In genomic region chr12:46266869-46267617, GRCh38 we compare ENCODE assay signal across 8 cellular contexts. TPM values are rescaled to one million over a fixed set of nuclear protein-coding genes. Genes with fewer than 3 reads are reported as not detected.
A peak's percentile ranks its signal among the peaks of the same experiment; 100 is the strongest.
DNase-seq lines count a peak whose midpoint lies in the region; ATAC-seq and TF ChIP-seq lines count a peak whose summit lies in the region.

No MANE protein-coding gene starts in this region.

- H3K27me3 ChIP-seq in MM.1S (replicated peaks; ENCODE audit: insufficient read depth, low read length) = no peaks in the 10 kb centered on the region

- DNase-seq in DMS79 treated with DMSO at 0.1 percent for 48 hours (lab: John Stamatoyannopoulos, UW) = peak; percentile 44
- DNase-seq in MM.1S = peak; percentile 70
- peak; percentile 63 for DNase-seq in WTC11 (ENCODE audit: low spot score)
- DNase-seq in central memory CD8-positive, alpha-beta T cell (ENCODE audit: low spot score in 2 of 2) = peak; percentile 61 to 76
- peak; percentile 53 for DNase-seq in kidney glomerular epithelial cell (lab: John Stamatoyannopoulos, UW)
- peak; percentile 66 for DNase-seq in stimulated activated CD4-positive, alpha-beta T cell treated with anti-CD3 and anti-CD28 coated beads, Interleukin-15, amount 100 ng/mL, for 24 hours

- CTCF ChIA-PET in WTC11 (lab: Charles Lee) = interaction anchor here (0.7 kb wide), 1 partner anchor 39 kb away, joined by 3 read pairs; no protein-coding TSS in a partner anchor

- TF ChIP-seq CTCF in MM.1S (IDR thresholded peaks at IDR 0.05; ENCODE audit: low read length) (no peak), WTC11 (IDR thresholded peaks at IDR 0.05) (no peak)

- POLR2A ChIA-PET in WTC11 (lab: Charles Lee) = no interaction called here

- H3K9me3 ChIP-seq in MM.1S (replicated peaks; ENCODE audit: insufficient read depth, low read length) = no peaks in the 10 kb centered on the region

- H3K4me2 ChIP-seq in MM.1S (ENCODE audit: low read depth, low read length) = peak overlapping the region; percentile 93

- no peaks in the 10 kb centered on the region for H3K36me3 ChIP-seq in MM.1S (replicated peaks; ENCODE audit: insufficient read depth, low read length)

- peak overlapping the region; percentile 96 for H3K9ac ChIP-seq in MM.1S (ENCODE audit: low read length)

- H3K4me1 Mint-ChIP-seq in WTC11 = peaks cover 39% of the 10 kb centered on the region
- H3K4me1 Mint-ChIP-seq in central memory CD8-positive, alpha-beta T cell = peaks cover 11% of the 10 kb centered on the region

- no peak overlapping the region for H3K4me3 Mint-ChIP-seq in WTC11
- H3K4me3 Mint-ChIP-seq in central memory CD8-positive, alpha-beta T cell = no peak overlapping the region

- H4K20me1 ChIP-seq in MM.1S (ENCODE audit: insufficient read depth, low read length) = peaks cover 11% of the 10 kb centered on the region

- no peak overlapping the region for H3K27ac Mint-ChIP-seq in WTC11
- no peak overlapping the region for H3K27ac Mint-ChIP-seq in central memory CD8-positive, alpha-beta T cell (ENCODE audit: low read depth)

- no peaks in the 10 kb centered on the region for H3K9me2 ChIP-seq in MM.1S (replicated peaks; ENCODE audit: insufficient read depth, low read length)

- H3F3A ChIP-seq in MM.1S (ENCODE audit: insufficient read depth, low read length) = peaks cover 10% of the 10 kb centered on the region; the same call in 1 of the 2 replicates

- H3K79me2 ChIP-seq in MM.1S (ENCODE audit: low read length) = peaks cover 66% of the 10 kb centered on the region

- H3K36me3 Mint-ChIP-seq in WTC11 = peaks cover 6% of the 10 kb centered on the region; the same call in 1 of the 2 replicates
- peaks cover 12% of the 10 kb centered on the region for H3K36me3 Mint-ChIP-seq in central memory CD8-positive, alpha-beta T cell (ENCODE audit: insufficient read depth)

- peak overlapping the region; percentile 75 for H3K27ac ChIP-seq in MM.1S (ENCODE audit: low read length)

- 0 out of 2 replicates have a peak overlapping the region, but pooled peaks have one; percentile 86 for H2AFZ ChIP-seq in MM.1S (ENCODE audit: low read length)

- H3K4me1 ChIP-seq in MM.1S (ENCODE audit: low read length) = peaks cover 22% of the 10 kb centered on the region

- H3K27me3 Mint-ChIP-seq in WTC11 (ENCODE audit: low read depth) = no peaks in the 10 kb centered on the region
- no peaks in the 10 kb centered on the region for H3K27me3 Mint-ChIP-seq in central memory CD8-positive, alpha-beta T cell

- ATAC-seq in WTC11 (no peak; the same call in 1 of the 2 replicates), GM21390 (IDR thresholded peaks at IDR 0.05; ENCODE audit: unreplicated experiment) (no peak), HG03135 (IDR thresholded peaks at IDR 0.05; ENCODE audit: unreplicated experiment) (no peak)
- ATAC-seq in central memory CD8-positive, alpha-beta T cell (replicated peaks; ENCODE audit: extremely low read depth, poor library complexity, severe bottlenecking) = peak; percentile 62

- peak overlapping the region; percentile 96 for H3K4me3 ChIP-seq in MM.1S (ENCODE audit: low read length)

- no peaks in the 10 kb centered on the region for H3K9me3 Mint-ChIP-seq in WTC11
- no peaks in the 10 kb centered on the region for H3K9me3 Mint-ChIP-seq in central memory CD8-positive, alpha-beta T cell

TF ChIP-seq in WTC11, 78 proteins besides CTCF, POLR2A, EP300 and RAD21:
- TF ChIP-seq, protein P1, sequence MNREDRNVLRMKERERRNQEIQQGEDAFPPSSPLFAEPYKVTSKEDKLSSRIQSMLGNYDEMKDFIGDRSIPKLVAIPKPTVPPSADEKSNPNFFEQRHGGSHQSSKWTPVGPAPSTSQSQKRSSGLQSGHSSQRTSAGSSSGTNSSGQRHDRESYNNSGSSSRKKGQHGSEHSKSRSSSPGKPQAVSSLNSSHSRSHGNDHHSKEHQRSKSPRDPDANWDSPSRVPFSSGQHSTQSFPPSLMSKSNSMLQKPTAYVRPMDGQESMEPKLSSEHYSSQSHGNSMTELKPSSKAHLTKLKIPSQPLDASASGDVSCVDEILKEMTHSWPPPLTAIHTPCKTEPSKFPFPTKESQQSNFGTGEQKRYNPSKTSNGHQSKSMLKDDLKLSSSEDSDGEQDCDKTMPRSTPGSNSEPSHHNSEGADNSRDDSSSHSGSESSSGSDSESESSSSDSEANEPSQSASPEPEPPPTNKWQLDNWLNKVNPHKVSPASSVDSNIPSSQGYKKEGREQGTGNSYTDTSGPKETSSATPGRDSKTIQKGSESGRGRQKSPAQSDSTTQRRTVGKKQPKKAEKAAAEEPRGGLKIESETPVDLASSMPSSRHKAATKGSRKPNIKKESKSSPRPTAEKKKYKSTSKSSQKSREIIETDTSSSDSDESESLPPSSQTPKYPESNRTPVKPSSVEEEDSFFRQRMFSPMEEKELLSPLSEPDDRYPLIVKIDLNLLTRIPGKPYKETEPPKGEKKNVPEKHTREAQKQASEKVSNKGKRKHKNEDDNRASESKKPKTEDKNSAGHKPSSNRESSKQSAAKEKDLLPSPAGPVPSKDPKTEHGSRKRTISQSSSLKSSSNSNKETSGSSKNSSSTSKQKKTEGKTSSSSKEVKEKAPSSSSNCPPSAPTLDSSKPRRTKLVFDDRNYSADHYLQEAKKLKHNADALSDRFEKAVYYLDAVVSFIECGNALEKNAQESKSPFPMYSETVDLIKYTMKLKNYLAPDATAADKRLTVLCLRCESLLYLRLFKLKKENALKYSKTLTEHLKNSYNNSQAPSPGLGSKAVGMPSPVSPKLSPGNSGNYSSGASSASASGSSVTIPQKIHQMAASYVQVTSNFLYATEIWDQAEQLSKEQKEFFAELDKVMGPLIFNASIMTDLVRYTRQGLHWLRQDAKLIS (CRISPR knock-in tag; IDR thresholded peaks at IDR 0.05; ENCODE audit: borderline replicate concordance) = peak; percentile 50; the same call in 1 of the 2 replicates
- TF ChIP-seq ZBTB21 (CRISPR knock-in tag; IDR thresholded peaks at IDR 0.05; ENCODE audit: borderline replicate concordance) (0 out of 2 replicates have a peak, but pooled peaks have one; percentile 43), SMAD3 (CRISPR knock-in tag; IDR thresholded peaks at IDR 0.05; ENCODE audit: borderline replicate concordance) (0 out of 2 replicates have a peak, but pooled peaks have one; percentile 8), JAZF1 (CRISPR knock-in tag; IDR thresholded peaks at IDR 0.05) (no peak), FOXP1 (CRISPR knock-in tag; IDR thresholded peaks at IDR 0.05; ENCODE audit: borderline replicate concordance) (peak; percentile 65; the same call in 1 of the 2 replicates), ZNF232 (CRISPR knock-in tag; IDR thresholded peaks at IDR 0.05) (no peak), GTF2I (CRISPR knock-in tag; conservative IDR thresholded peaks at IDR 0.05) (no peak), FOXJ3 (CRISPR knock-in tag; IDR thresholded peaks at IDR 0.05; ENCODE audit: borderline replicate concordance) (no peak), GRHL2 (CRISPR knock-in tag; IDR thresholded peaks at IDR 0.05; ENCODE audit: insufficient replicate concordance, severe bottlenecking) (no peak)
- TF ChIP-seq, protein P2, sequence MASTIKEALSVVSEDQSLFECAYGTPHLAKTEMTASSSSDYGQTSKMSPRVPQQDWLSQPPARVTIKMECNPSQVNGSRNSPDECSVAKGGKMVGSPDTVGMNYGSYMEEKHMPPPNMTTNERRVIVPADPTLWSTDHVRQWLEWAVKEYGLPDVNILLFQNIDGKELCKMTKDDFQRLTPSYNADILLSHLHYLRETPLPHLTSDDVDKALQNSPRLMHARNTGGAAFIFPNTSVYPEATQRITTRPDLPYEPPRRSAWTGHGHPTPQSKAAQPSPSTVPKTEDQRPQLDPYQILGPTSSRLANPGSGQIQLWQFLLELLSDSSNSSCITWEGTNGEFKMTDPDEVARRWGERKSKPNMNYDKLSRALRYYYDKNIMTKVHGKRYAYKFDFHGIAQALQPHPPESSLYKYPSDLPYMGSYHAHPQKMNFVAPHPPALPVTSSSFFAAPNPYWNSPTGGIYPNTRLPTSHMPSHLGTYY (CRISPR knock-in tag; IDR thresholded peaks at IDR 0.05) = no peak
- TF ChIP-seq, protein P3, sequence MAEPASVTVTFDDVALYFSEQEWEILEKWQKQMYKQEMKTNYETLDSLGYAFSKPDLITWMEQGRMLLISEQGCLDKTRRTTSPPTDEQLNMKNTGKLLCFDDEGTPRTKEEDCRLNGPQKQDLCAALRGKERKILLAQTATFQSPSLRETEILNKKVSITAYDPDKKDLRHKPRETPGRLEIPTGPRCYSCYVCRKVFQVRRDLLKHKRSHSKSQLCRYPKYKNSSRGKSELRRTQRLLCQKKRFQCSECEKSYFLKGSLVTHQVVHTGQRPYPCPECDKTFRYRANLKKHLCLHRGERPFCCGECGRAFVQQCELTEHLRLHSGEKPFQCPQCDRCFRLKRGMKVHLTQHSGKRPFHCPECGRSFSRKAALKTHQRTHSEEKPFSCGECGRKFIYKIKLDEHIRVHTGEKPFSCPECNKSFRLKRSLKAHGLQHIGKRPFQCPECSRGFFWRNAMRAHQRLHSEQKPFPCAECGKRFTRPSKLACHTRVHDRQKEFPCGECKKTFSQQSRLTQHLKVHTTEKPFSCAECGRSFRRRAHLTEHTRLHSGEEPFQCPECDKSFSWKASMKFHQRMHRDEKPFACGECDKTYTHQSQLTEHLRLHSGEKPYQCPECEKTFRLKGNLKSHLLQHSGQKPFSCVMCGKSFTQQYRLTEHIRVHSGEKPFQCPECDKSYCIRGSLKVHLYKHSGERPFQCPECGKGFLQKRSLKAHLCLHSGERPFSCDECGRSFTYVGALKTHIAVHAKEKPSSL (CRISPR knock-in tag; conservative IDR thresholded peaks at IDR 0.05) = no peak
- TF ChIP-seq, protein P4, sequence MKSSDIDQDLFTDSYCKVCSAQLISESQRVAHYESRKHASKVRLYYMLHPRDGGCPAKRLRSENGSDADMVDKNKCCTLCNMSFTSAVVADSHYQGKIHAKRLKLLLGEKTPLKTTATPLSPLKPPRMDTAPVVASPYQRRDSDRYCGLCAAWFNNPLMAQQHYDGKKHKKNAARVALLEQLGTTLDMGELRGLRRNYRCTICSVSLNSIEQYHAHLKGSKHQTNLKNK (CRISPR knock-in tag; IDR thresholded peaks at IDR 0.05) = no peak
- TF ChIP-seq, protein P5, sequence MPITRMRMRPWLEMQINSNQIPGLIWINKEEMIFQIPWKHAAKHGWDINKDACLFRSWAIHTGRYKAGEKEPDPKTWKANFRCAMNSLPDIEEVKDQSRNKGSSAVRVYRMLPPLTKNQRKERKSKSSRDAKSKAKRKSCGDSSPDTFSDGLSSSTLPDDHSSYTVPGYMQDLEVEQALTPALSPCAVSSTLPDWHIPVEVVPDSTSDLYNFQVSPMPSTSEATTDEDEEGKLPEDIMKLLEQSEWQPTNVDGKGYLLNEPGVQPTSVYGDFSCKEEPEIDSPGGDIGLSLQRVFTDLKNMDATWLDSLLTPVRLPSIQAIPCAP (CRISPR knock-in tag; IDR thresholded peaks at IDR 0.05) = no peak

RNA-seq across cellular contexts. Expression of gene SLC38A1, which starts 1.8 kb away (rescaled TPM):
- 136 to 179 TPM (median 143 TPM) in 3 replicates for total RNA-seq in WTC11 (2021)
